In genomic region chr4:2733001-2733843, GRCh38 we compare ENCODE assay signal across 18 cellular contexts. TPM values are rescaled to one million over a fixed set of nuclear protein-coding genes. Genes with fewer than 3 reads are reported as not detected.
A peak's percentile ranks its signal among the peaks of the same experiment; 100 is the strongest.
DNase-seq lines count a peak whose midpoint lies in the region; ATAC-seq and TF ChIP-seq lines count a peak whose summit lies in the region.
"Had no signal": no experiment of that assay in that cellular context is flagged by ENCODE, and none has a peak within 500 bp of the region (broad histone marks: within the 10 kb centered on the region; RNA-seq: fewer than 3 reads in every experiment).

No MANE protein-coding gene starts in this region.

- ATAC-seq in naive B cell (ENCODE audit: low read depth in 2 of 2), result no peak
- no peak for ATAC-seq in GM18867 (IDR thresholded peaks at IDR 0.05; ENCODE audit: unreplicated experiment)

- no peaks in the 10 kb centered on the region for H3K4me1 ChIP-seq in cardiac muscle cell (ENCODE audit: low read depth)
- no peaks in the 10 kb centered on the region for H3K4me1 ChIP-seq in right atrium auricular region
- H3K4me1 ChIP-seq: ascending aorta had no signal

- H3K36me3 Mint-ChIP-seq in brain (peaks cover 55% of the 10 kb centered on the region), naive B cell (peaks cover 16 to 21% of the 10 kb centered on the region in 2 donors)

- no peak overlapping the region for H3K4me3 Mint-ChIP-seq in brain
- H3K4me3 Mint-ChIP-seq in naive B cell, result no peak overlapping the region

- TF ChIP-seq CTCF in cardiac muscle cell (IDR thresholded peaks at IDR 0.05; ENCODE audit: low read depth, low read length), result no peak
- no peak for TF ChIP-seq CTCF in right atrium auricular region (IDR thresholded peaks at IDR 0.05)
- no peak for TF ChIP-seq CTCF in brain (conservative IDR thresholded peaks at IDR 0.05)

- H3K27me3 ChIP-seq in cardiac muscle cell (no peaks in the 10 kb centered on the region), right atrium auricular region (no peaks in the 10 kb centered on the region)
- H3K27me3 ChIP-seq: ascending aorta, heart right ventricle, tibial nerve had no signal

- H3K4me1 Mint-ChIP-seq in brain (peaks cover 6% of the 10 kb centered on the region), naive B cell (peaks cover 11 to 16% (median 13%) of the 10 kb centered on the region in 3 donors)

- no peak overlapping the region for H3K4me3 ChIP-seq in cardiac muscle cell
- no peak overlapping the region for H3K4me3 ChIP-seq in right atrium auricular region
- H3K4me3 ChIP-seq: ascending aorta, heart right ventricle, tibial nerve had no signal

- H3K9me3 Mint-ChIP-seq in brain, result peaks cover 15 to 19% (median 16%) of the 10 kb centered on the region in 5 experiments
- H3K9me3 Mint-ChIP-seq in naive B cell, result peaks cover 2 to 23% (median 10%) of the 10 kb centered on the region in 7 donors

- DNase-seq in cardiac muscle cell (ENCODE audit: low read depth in 1 of 2, low spot score in 1 of 2) (no peak), right atrium auricular region (ENCODE audit: low spot score) (no peak), naive B cell (no peak), NCI-H1048 (lab: John Stamatoyannopoulos, UW) (no peak), islet precursor cell (no peak), SIG-M5 (lab: John Stamatoyannopoulos, UW) (no peak)
- DNase-seq: activated CD4-positive, CD25-positive, alpha-beta regulatory T cell; activated T-cell treated with anti-CD3 and anti-CD28 coated beads for 4 hours; DMS 273 treated with DMSO at 0.1 percent for 48 hours; heart right ventricle; NCI-H187; NCI-H524 treated with DMSO at 0.1 percent for 48 hours; OCI-M1; SW 1271 had no signal

- H3K9me3 ChIP-seq in cardiac muscle cell (ENCODE audit: low read depth) (no peaks in the 10 kb centered on the region), right atrium auricular region (peaks cover 0 to 14% of the 10 kb centered on the region in 2 donors)

- H3K36me3 ChIP-seq in cardiac muscle cell (peaks cover 7% of the 10 kb centered on the region), right atrium auricular region (peaks cover 22% of the 10 kb centered on the region)

- peak overlapping the region; percentile 50 for H3K27ac ChIP-seq in cardiac muscle cell
- no peak overlapping the region for H3K27ac ChIP-seq in right atrium auricular region
- H3K27ac ChIP-seq: ascending aorta, heart right ventricle, tibial nerve had no signal

- H3K27ac Mint-ChIP-seq in brain (peak overlapping the region in 4 of 5 experiments; percentile 40 to 78 (median 67)), naive B cell (peak overlapping the region in 5 of 6 donors; percentile 17 to 88 (median 64))

- H3K27me3 Mint-ChIP-seq in brain (no peaks in the 10 kb centered on the region), naive B cell (no peaks in the 10 kb centered on the region)

RNA-seq across cellular contexts. Expression of gene TNIP2, which starts 22.9 kb away (rescaled TPM):
- total RNA-seq in cardiac muscle cell (41.7 and 58.5 TPM in 2 replicates), right atrium auricular region (10 to 100 TPM; 28.0 to 45.8 TPM)
- polyA plus RNA-seq in cardiac muscle cell (32.7 and 48.3 TPM in 2 replicates), brain (ENCODE audit: insufficient read depth, low read depth, low replicate concordance) (19.7 TPM), naive B cell (ENCODE audit: low read depth in 6 of 6) (10 to 100 TPM; 25.4 to 36.2 (median 35.3) TPM)

RNA-seq across cellular contexts. Expression of gene SH3BP2, which starts 59.7 kb away (rescaled TPM):
- total RNA-seq in cardiac muscle cell (19.6 and 31.7 TPM in 2 replicates), right atrium auricular region (10 to 100 TPM; 20.1 to 25.2 TPM)
- polyA plus RNA-seq in cardiac muscle cell (8.5 and 16.9 TPM in 2 replicates), brain (ENCODE audit: insufficient read depth, low read depth, low replicate concordance) (30.3 TPM), naive B cell (ENCODE audit: low read depth in 6 of 6) (10 to 100 TPM; 14.3 to 91.1 (median 28.7) TPM)
